11 cellular contexts compared by ENCODE assay signal in the genomic region with DNA sequence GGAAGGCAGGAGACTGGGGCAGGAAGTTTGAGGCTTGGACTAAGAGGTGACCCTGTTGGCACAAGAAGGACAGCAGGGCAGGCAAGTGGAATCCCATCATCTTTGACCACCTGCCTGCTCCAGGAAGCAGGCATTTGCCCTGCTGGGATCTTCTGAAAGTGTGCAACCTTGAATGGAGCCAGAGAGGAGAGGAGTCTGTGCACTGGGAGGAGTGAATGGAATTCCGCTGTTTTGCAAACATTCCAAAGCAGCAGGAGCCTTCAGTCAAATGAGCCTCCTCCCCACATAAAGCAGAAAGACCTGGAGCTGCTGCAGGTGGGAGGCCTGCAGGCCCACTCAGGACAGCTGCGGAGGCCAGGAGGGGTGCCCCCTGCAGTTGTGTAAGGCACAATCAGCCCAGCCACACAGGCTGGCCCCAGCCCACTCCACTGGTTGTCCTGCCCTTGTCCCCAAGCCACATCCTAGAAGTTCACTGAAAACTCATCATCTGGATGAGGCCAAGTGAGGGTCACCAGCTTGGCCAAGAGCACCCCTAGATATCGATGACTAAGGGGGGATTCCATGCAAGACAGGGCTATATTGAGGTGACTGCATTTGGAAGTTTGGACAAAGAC.
"Had no signal": no experiment of that assay in that cellular context is flagged by ENCODE, and none has a peak within 500 bp of the region (broad histone marks: within the 10 kb centered on the region; RNA-seq: fewer than 3 reads in every experiment).

No MANE protein-coding gene starts in this region.

- H3K4me1 Mint-ChIP-seq: activated T-helper 17 cell treated with anti-CD3 and anti-CD28 coated beads, Interleukin-2, amount 50 U/mL, for 72 hours had no signal

- H3K27ac Mint-ChIP-seq: activated T-helper 17 cell treated with anti-CD3 and anti-CD28 coated beads, Interleukin-2, amount 50 U/mL, for 72 hours; stimulated activated memory B cell treated with anti-CD40 and anti-IgM and Interleukin-4, amounts not matched to agents 10 μg/mL and 1 μg/mL and 100 μg/mL, for 72 hours had no signal

- ATAC-seq: activated T-helper 17 cell treated with anti-CD3 and anti-CD28 coated beads, Interleukin-2, amount 50 U/mL, for 72 hours; stimulated activated memory B cell treated with anti-CD40 and anti-IgM and Interleukin-4, amounts not matched to agents 10 μg/mL and 1 μg/mL and 100 μg/mL, for 72 hours had no signal

- H2AFZ ChIP-seq: hepatocyte, parathyroid adenoma had no signal

- H3K36me3 ChIP-seq: esophagus muscularis mucosa, neutrophil, uterus had no signal

- H3K27ac ChIP-seq: esophagus muscularis mucosa, hepatocyte, neutrophil, parathyroid adenoma, uterus had no signal

- H3K4me3 Mint-ChIP-seq: activated T-helper 17 cell treated with anti-CD3 and anti-CD28 coated beads, Interleukin-2, amount 50 U/mL, for 72 hours; stimulated activated memory B cell treated with anti-CD40 and anti-IgM and Interleukin-4, amounts not matched to agents 10 μg/mL and 1 μg/mL and 100 μg/mL, for 72 hours had no signal

- H3K9me3 ChIP-seq: esophagus muscularis mucosa, neutrophil, uterus had no signal

- H3K27me3 ChIP-seq: esophagus muscularis mucosa, hepatocyte, neutrophil, uterus had no signal

- H3K4me2 ChIP-seq: hepatocyte had no signal

- DNase-seq: activated CD4-positive, alpha-beta T cell treated with anti-CD3 and anti-CD28 coated beads, Interleukin-2, amount 50 U/mL, for 1 hour; activated naive CD4-positive, alpha-beta T cell treated with Interleukin-2 at 50 U/mL for 16 hours; kidney glomerular epithelial cell; stimulated activated CD4-positive, alpha-beta T cell treated with anti-CD3 and anti-CD28 coated beads, Interleukin-2, amount 100 ng/mL, for 48 hours; uterus had no signal

- H3K4me3 ChIP-seq: esophagus muscularis mucosa, hepatocyte, uterus had no signal

- H3K36me3 Mint-ChIP-seq: stimulated activated memory B cell treated with anti-CD40 and anti-IgM and Interleukin-4, amounts not matched to agents 10 μg/mL and 1 μg/mL and 100 μg/mL, for 72 hours had no signal

- H3K9ac ChIP-seq: parathyroid adenoma had no signal

- H3K9me3 Mint-ChIP-seq: activated T-helper 17 cell treated with anti-CD3 and anti-CD28 coated beads, Interleukin-2, amount 50 U/mL, for 72 hours; stimulated activated memory B cell treated with anti-CD40 and anti-IgM and Interleukin-4, amounts not matched to agents 10 μg/mL and 1 μg/mL and 100 μg/mL, for 72 hours had no signal

- H3K4me1 ChIP-seq: parathyroid adenoma, uterus had no signal

- H3K79me2 ChIP-seq: hepatocyte, parathyroid adenoma had no signal
